In the genomic region with DNA sequence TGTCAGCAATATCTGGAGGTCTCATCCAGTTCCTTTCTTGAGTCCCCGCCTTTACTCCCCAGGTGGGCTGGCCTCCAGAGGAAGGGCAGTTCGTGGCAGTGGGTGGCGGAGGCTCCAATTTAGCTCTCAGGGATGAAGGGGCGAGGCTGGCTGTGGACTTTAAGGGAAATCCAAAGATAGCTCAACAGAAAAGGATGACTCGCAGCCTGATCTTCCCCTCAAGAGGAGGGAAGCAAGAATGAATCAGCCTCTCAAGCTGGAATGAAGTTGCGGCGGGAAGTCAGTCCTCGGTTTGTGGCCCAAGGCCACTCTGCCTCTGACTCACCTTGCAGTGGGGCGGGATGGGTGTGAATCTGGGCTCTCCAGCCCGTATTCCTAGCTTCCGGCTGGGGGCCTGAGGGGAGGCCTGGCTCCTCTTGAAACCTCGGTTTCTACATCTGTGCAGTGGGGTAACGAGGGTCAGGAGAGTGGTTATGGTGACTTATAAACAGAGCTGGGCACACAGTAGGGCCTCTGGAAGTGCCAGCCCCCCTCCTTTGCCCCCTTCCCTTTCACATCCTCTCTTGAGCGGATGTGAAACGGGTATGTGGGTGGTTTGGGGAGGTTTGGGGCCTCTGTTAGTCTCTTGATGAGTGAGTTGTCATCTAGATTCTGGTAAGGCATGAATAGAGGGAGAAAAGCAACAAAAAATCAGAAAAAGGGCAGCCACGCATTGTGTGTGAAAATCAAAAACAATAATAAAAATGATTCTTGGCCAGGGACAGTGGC, we compare ENCODE assay signal across 8 cellular contexts. TPM values are rescaled to one million over a fixed set of nuclear protein-coding genes. Genes with fewer than 3 reads are reported as not detected.
DNase-seq lines count a peak whose midpoint lies in the region; ATAC-seq and TF ChIP-seq lines count a peak whose summit lies in the region.

No MANE protein-coding gene starts in this region.

- no peak overlapping the region for H2AFZ ChIP-seq in OCI-LY3 (ENCODE audit: low read depth, low read length)

- peak overlapping the region; percentile 50 for H3K4me3 Mint-ChIP-seq in activated T-helper 1 cell treated with anti-CD3 and anti-CD28 coated beads, Interleukin-12 subunit alpha, Interleukin-12 subunit beta, Interleukin-2, Interleukin-4 antibody, amounts not matched to agents 30 ng/mL and 10 ng/mL and 1 ng/mL, durations not matched to agents 14 hours and 24 hours and 36 hours

- 51 to 69% (median 58%) methylated on average over 11 to 16 of the region's 16 CpGs for WGBS in heart left ventricle, 4 donors

- intact Hi-C loops in activated T-helper 1 cell treated with anti-CD3 and anti-CD28 coated beads, Interleukin-12 subunit alpha, Interleukin-12 subunit beta, Interleukin-2, Interleukin-4 antibody, amounts not matched to agents 30 ng/mL and 10 ng/mL and 1 ng/mL, durations not matched to agents 14 hours and 24 hours and 36 hours (cut with micrococcal nuclease): loop anchor here (1.0 to 5.0 kb wide), 5 partner anchors 11 to 238 kb away; a partner anchor contains a TSS
- intact Hi-C loops in heart left ventricle (cut with DNase I): no loop called here

- H3K9me3 Mint-ChIP-seq in activated T-helper 1 cell treated with anti-CD3 and anti-CD28 coated beads, Interleukin-12 subunit alpha, Interleukin-12 subunit beta, Interleukin-2, Interleukin-4 antibody, amounts not matched to agents 30 ng/mL and 10 ng/mL and 1 ng/mL, durations not matched to agents 14 hours and 24 hours and 36 hours: no peaks in the 10 kb centered on the region

- peak overlapping the region; percentile 90 for H3K27ac Mint-ChIP-seq in activated T-helper 1 cell treated with anti-CD3 and anti-CD28 coated beads, Interleukin-12 subunit alpha, Interleukin-12 subunit beta, Interleukin-2, Interleukin-4 antibody, amounts not matched to agents 30 ng/mL and 10 ng/mL and 1 ng/mL, durations not matched to agents 14 hours and 24 hours and 36 hours

- no peaks in the 10 kb centered on the region for H3K27me3 Mint-ChIP-seq in activated T-helper 1 cell treated with anti-CD3 and anti-CD28 coated beads, Interleukin-12 subunit alpha, Interleukin-12 subunit beta, Interleukin-2, Interleukin-4 antibody, amounts not matched to agents 30 ng/mL and 10 ng/mL and 1 ng/mL, durations not matched to agents 14 hours and 24 hours and 36 hours (ENCODE audit: insufficient read depth)

- TF ChIP-seq CTCF in OCI-LY3 (IDR thresholded peaks at IDR 0.05; ENCODE audit: low read depth, low read length) (no peak), heart left ventricle (IDR thresholded peaks at IDR 0.05) (no peak)

- peaks cover 2% of the 10 kb centered on the region for H4K20me1 ChIP-seq in OCI-LY3 (ENCODE audit: insufficient read depth, low read length)

- H3K4me2 ChIP-seq in OCI-LY3 (ENCODE audit: low read length): peak overlapping the region; percentile 95

- no peaks in the 10 kb centered on the region; the same call in 1 of the 2 replicates for H3K79me2 ChIP-seq in OCI-LY3 (ENCODE audit: low read length)

- H3K27me3 ChIP-seq in OCI-LY3 (ENCODE audit: low read depth, low read length) (no peaks in the 10 kb centered on the region), heart left ventricle (no peaks in the 10 kb centered on the region)

- TF ChIP-seq POLR2A in heart left ventricle (IDR thresholded peaks at IDR 0.05): no peak

- DNase-seq in activated T-helper 1 cell treated with anti-CD3 and anti-CD28 coated beads, Interleukin-12 subunit alpha, Interleukin-12 subunit beta, Interleukin-2, Interleukin-4 antibody, amounts not matched to agents 30 ng/mL and 10 ng/mL and 1 ng/mL, durations not matched to agents 14 hours and 24 hours and 36 hours (ENCODE audit: low spot score): peak; percentile 81
- DNase-seq in heart left ventricle (peak in 3 of 5 donors; percentile 35 to 77 (median 72)), NCI-H2107 (lab: John Stamatoyannopoulos, UW) (no peak), left lobe of liver (ENCODE audit: low spot score) (no peak)
- DNase-seq in stimulated activated CD4-positive, alpha-beta T cell treated with anti-CD3 and anti-CD28 coated beads, Interleukin-1b, Interleukin-23, amount 100 ng/mL, for 24 hours (ENCODE audit: low read depth in 4 of 4, low spot score in 1 of 4): peak in 3 of 4 experiments; percentile 45 to 84 (median 69)

- H3K27ac ChIP-seq in OCI-LY3 (ENCODE audit: low read length) (peak overlapping the region; percentile 97), heart left ventricle (peak overlapping the region in 7 of 12 donors; percentile 54 to 88 (median 59))

- peaks cover 49% of the 10 kb centered on the region for H3K4me1 ChIP-seq in OCI-LY3 (ENCODE audit: low read length)
- H3K4me1 ChIP-seq in heart left ventricle: peaks cover 0 to 65% (median 0%) of the 10 kb centered on the region in 12 donors

- peak overlapping the region; percentile 59; the same call in 1 of the 2 replicates for H3K4me3 ChIP-seq in OCI-LY3 (ENCODE audit: low read length)
- H3K4me3 ChIP-seq in heart left ventricle: no peak overlapping the region

- H3K4me1 Mint-ChIP-seq in activated T-helper 1 cell treated with anti-CD3 and anti-CD28 coated beads, Interleukin-12 subunit alpha, Interleukin-12 subunit beta, Interleukin-2, Interleukin-4 antibody, amounts not matched to agents 30 ng/mL and 10 ng/mL and 1 ng/mL, durations not matched to agents 14 hours and 24 hours and 36 hours (ENCODE audit: low read depth): peaks cover 87% of the 10 kb centered on the region

- H3K36me3 Mint-ChIP-seq in activated T-helper 1 cell treated with anti-CD3 and anti-CD28 coated beads, Interleukin-12 subunit alpha, Interleukin-12 subunit beta, Interleukin-2, Interleukin-4 antibody, amounts not matched to agents 30 ng/mL and 10 ng/mL and 1 ng/mL, durations not matched to agents 14 hours and 24 hours and 36 hours (ENCODE audit: low read depth): peaks cover 71% of the 10 kb centered on the region

- ATAC-seq in GM18502 (IDR thresholded peaks at IDR 0.05; ENCODE audit: poor library complexity, unreplicated experiment) (peak; percentile 69), HG02798 (IDR thresholded peaks at IDR 0.05; ENCODE audit: poor library complexity, unreplicated experiment) (peak; percentile 66), heart left ventricle (peak; percentile 13 to 82 (median 74)), left lobe of liver (no peak)

- H3K9me3 ChIP-seq in OCI-LY3 (ENCODE audit: insufficient read depth, low read length): no peaks in the 10 kb centered on the region
- no peaks in the 10 kb centered on the region for H3K9me3 ChIP-seq in heart left ventricle

- H3K36me3 ChIP-seq in OCI-LY3 (replicated peaks; ENCODE audit: low read depth, low read length): peaks cover 58% of the 10 kb centered on the region
- peaks cover 0 to 4% (median 0%) of the 10 kb centered on the region in 9 donors for H3K36me3 ChIP-seq in heart left ventricle

- H3K9ac ChIP-seq in OCI-LY3 (ENCODE audit: low read length): peak overlapping the region; percentile 93

RNA-seq across cellular contexts. Expression of a gene that starts 10.5 kb away (rescaled TPM):
- total RNA-seq in activated T-helper 1 cell treated with anti-CD3 and anti-CD28 coated beads, Interleukin-12 subunit alpha, Interleukin-12 subunit beta, Interleukin-2, Interleukin-4 antibody, amounts not matched to agents 30 ng/mL and 10 ng/mL and 1 ng/mL, durations not matched to agents 14 hours and 24 hours and 36 hours: 86.6 and 89.2 TPM in 2 replicates
- total RNA-seq in heart left ventricle (10 to 100 TPM in 6 of 9 donors, 1 to 10 TPM in 3; 5.8 to 27.7 (median 14.6) TPM), left lobe of liver (13.2 TPM)
- polyA plus RNA-seq in heart left ventricle: 10 to 100 TPM; 15.6 to 19.9 TPM

RNA-seq across cellular contexts. Expression of a gene that starts 15.5 kb away (rescaled TPM):
- total RNA-seq in activated T-helper 1 cell treated with anti-CD3 and anti-CD28 coated beads, Interleukin-12 subunit alpha, Interleukin-12 subunit beta, Interleukin-2, Interleukin-4 antibody, amounts not matched to agents 30 ng/mL and 10 ng/mL and 1 ng/mL, durations not matched to agents 14 hours and 24 hours and 36 hours: 183 and 185 TPM in 2 replicates
- 1 to 10 TPM in 2 of 9 donors, under 1 TPM in 7; 0.15 to 3.7 (median 0.63) TPM for total RNA-seq in heart left ventricle
- 1 to 10 TPM in 1 of 2 donors, under 1 TPM in 1; 0.46 to 1.1 TPM for polyA plus RNA-seq in heart left ventricle
- 0.43 TPM for total RNA-seq in left lobe of liver

RNA-seq across cellular contexts. Expression of a gene that starts 37.0 kb away (rescaled TPM):
- 0.29 TPM in 1 of 2 replicates, not detected in the other for total RNA-seq in activated T-helper 1 cell treated with anti-CD3 and anti-CD28 coated beads, Interleukin-12 subunit alpha, Interleukin-12 subunit beta, Interleukin-2, Interleukin-4 antibody, amounts not matched to agents 30 ng/mL and 10 ng/mL and 1 ng/mL, durations not matched to agents 14 hours and 24 hours and 36 hours
- total RNA-seq in heart left ventricle (1 to 10 TPM in 8 of 9 donors, under 1 TPM in 1; 0.37 to 7.9 (median 1.4) TPM), left lobe of liver (not detected)
- polyA plus RNA-seq in heart left ventricle: 1 to 10 TPM in 1 of 2 donors, under 1 TPM in 1; 0.34 to 1.9 TPM

RNA-seq across cellular contexts. Expression of a gene that starts 49.4 kb away (rescaled TPM):
- not detected in 2 replicates for total RNA-seq in activated T-helper 1 cell treated with anti-CD3 and anti-CD28 coated beads, Interleukin-12 subunit alpha, Interleukin-12 subunit beta, Interleukin-2, Interleukin-4 antibody, amounts not matched to agents 30 ng/mL and 10 ng/mL and 1 ng/mL, durations not matched to agents 14 hours and 24 hours and 36 hours
- total RNA-seq in heart left ventricle: not detected
- polyA plus RNA-seq in heart left ventricle: not detected
- total RNA-seq in left lobe of liver: not detected

Comparison
In these comparisons a context has a peak if more than half of its experiments do, and no peak if none do; other contexts are left out.
1. DNase-seq: peak in activated T-helper 1 cell treated with anti-CD3 and anti-CD28 coated beads, Interleukin-12 subunit alpha, Interleukin-12 subunit beta, Interleukin-2, Interleukin-4 antibody, amounts not matched to agents 30 ng/mL and 10 ng/mL and 1 ng/mL, durations not matched to agents 14 hours and 24 hours and 36 hours (single experiment), heart left ventricle (3 of 5) and stimulated activated CD4-positive, alpha-beta T cell treated with anti-CD3 and anti-CD28 coated beads, Interleukin-1b, Interleukin-23, amount 100 ng/mL, for 24 hours (3 of 4); none in NCI-H2107 (single experiment) and left lobe of liver (single experiment).
2. RNA of a gene that starts 15.5 kb away (total RNA-seq): 183 to 185 TPM in activated T-helper 1 cell treated with anti-CD3 and anti-CD28 coated beads, Interleukin-12 subunit alpha, Interleukin-12 subunit beta, Interleukin-2, Interleukin-4 antibody, amounts not matched to agents 30 ng/mL and 10 ng/mL and 1 ng/mL, durations not matched to agents 14 hours and 24 hours and 36 hours; 0.15 to 3.7 TPM in heart left ventricle and 0.43 TPM in left lobe of liver (single experiment); every median in the first group is over 10 times any median in the second.